8 cellular contexts compared by ENCODE assay signal in genomic region chr3:196711838-196712513, GRCh38. TPM values are rescaled to one million over a fixed set of nuclear protein-coding genes. Genes with fewer than 3 reads are reported as not detected.
DNase-seq lines count a peak whose midpoint lies in the region; ATAC-seq, FAIRE-seq and TF ChIP-seq lines count a peak whose summit lies in the region.

TSS of gene CEP19 (minus strand) at chr3:196712250. CDS start at chr3:196708657, 3,593 bp downstream.
TSS of gene PIGX (plus strand) at chr3:196712377.

- no peaks in the 10 kb centered on the region for H3K4me1 ChIP-seq in prostate gland (replicated peaks)

- peak in 3 of 4 experiments; percentile 3 to 61 (median 54) for TF ChIP-seq CTCF in prostate gland (IDR thresholded peaks at IDR 0.05)

- no peaks in the 10 kb centered on the region for H3K27me3 ChIP-seq in prostate gland (replicated peaks; ENCODE audit: insufficient read depth)

- WGBS in adipose tissue, 3 donors = 0% methylated on average over 63 to 68 of the region's 68 CpGs
- WGBS in prostate gland = 0% methylated on average over 41 of the region's 68 CpGs

- peak within 1 kb of the TSS; percentile 81 for H3K27ac ChIP-seq in adipose tissue (ENCODE audit: low read depth, low read length)
- peak within 1 kb of the TSS; percentile 93 for H3K27ac ChIP-seq in prostate gland

- H3K4me3 ChIP-seq in prostate gland = peak within 1 kb of the TSS; percentile 77 to 90

- intact Hi-C loops in left cardiac atrium (cut with DNase I) = no loop called here
- intact Hi-C loops in prostate gland (cut with DNase I) = loop anchor here (2.0 kb wide), 1 partner anchor 29 kb away; no protein-coding TSS in a partner anchor

- FAIRE-seq in GM12891 (lab: Jason Lieb, UNC) = peak; percentile 95

- DNase-seq in GM12891 (ENCODE audit: insufficient read length, low spot score) (peak; percentile 82), NCI-H1417 (lab: John Stamatoyannopoulos, UW) (peak; percentile 93 to 97 (median 96)), SW480 (ENCODE audit: low spot score) (peak; percentile 77), left cardiac atrium (peak; percentile 85), prostate gland (ENCODE audit: low spot score) (peak; percentile 80), ureter (ENCODE audit: low spot score) (peak; percentile 81)

- no peaks in the 10 kb centered on the region for H3K9me3 ChIP-seq in prostate gland

- TF ChIP-seq POLR2A in GM12891 (IDR thresholded peaks at IDR 0.05; ENCODE audit: low read depth, low read length) = peak; percentile 52
- peak; percentile 91 for TF ChIP-seq POLR2A in prostate gland (IDR thresholded peaks at IDR 0.05)

- ATAC-seq in HG02759 (IDR thresholded peaks at IDR 0.05; ENCODE audit: unreplicated experiment) (peak; percentile 80), left cardiac atrium (peak; percentile 98)

- H3K36me3 ChIP-seq in prostate gland = no peaks in the 10 kb centered on the region

TF ChIP-seq in GM12891, 5 proteins besides CTCF, POLR2A, EP300 and RAD21:
- no peak for TF ChIP-seq PAX5 (IDR thresholded peaks at IDR 0.05; ENCODE audit: insufficient read depth, low read length, severe bottlenecking)
- TF ChIP-seq TAF1 (IDR thresholded peaks at IDR 0.05; ENCODE audit: low read depth, low read length) = peak; percentile 62
- TF ChIP-seq POU2F2 (IDR thresholded peaks at IDR 0.05; ENCODE audit: low read depth, low read length) = 0 out of 2 replicates have a peak, but pooled peaks have one; percentile 14

RNA-seq across cellular contexts. Expression of gene CEP19, which starts in this region (rescaled TPM):
- 1.9 TPM for polyA plus RNA-seq in GM12891 (2012; ENCODE audit: low read depth, missing spikeins)
- 1 to 10 TPM in 1 of 3 donors, under 1 TPM in 2; 0.58 to 5.3 (median 0.88) TPM for polyA plus RNA-seq in adipose tissue
- 1 to 10 TPM; 1.3 to 1.7 TPM for total RNA-seq in left cardiac atrium
- 1 to 10 TPM; 2.2 to 6.3 TPM for total RNA-seq in prostate gland
- total RNA-seq in ureter = 0.62 TPM

RNA-seq across cellular contexts. Expression of gene PIGX, which starts in this region (rescaled TPM):
- 15.2 TPM for polyA plus RNA-seq in GM12891 (2012; ENCODE audit: low read depth, missing spikeins)
- 10 to 100 TPM in 2 of 3 donors, 1 to 10 TPM in 1; 7.2 to 11.1 (median 10.1) TPM for polyA plus RNA-seq in adipose tissue
- 10 to 100 TPM; 10.9 to 18.4 TPM for total RNA-seq in left cardiac atrium
- 10 to 100 TPM; 32.6 to 60.4 TPM for total RNA-seq in prostate gland
- total RNA-seq in ureter = 13.4 TPM

Comparison
In these comparisons a context has a peak if more than half of its experiments do, and no peak if none do; other contexts are left out.
1. Peak in every context shown above with its lines: DNase-seq, ATAC-seq, H3K4me3 ChIP-seq and H3K27ac ChIP-seq.